ENCODE assay signal across 20 cellular contexts in genomic region chr4:7698586-7698985, GRCh38.
DNase-seq lines count a peak whose midpoint lies in the region; ATAC-seq and TF ChIP-seq lines count a peak whose summit lies in the region.
"Had no signal": no experiment of that assay in that cellular context is flagged by ENCODE, and none has a peak within 500 bp of the region (broad histone marks: within the 10 kb centered on the region; RNA-seq: fewer than 3 reads in every experiment).

No MANE protein-coding gene starts in this region.

- no peak overlapping the region for H3K4me3 ChIP-seq in fibroblast of the aortic adventitia (ENCODE audit: low read depth, low read length)
- no peak overlapping the region for H3K4me3 ChIP-seq in gastroesophageal sphincter
- H3K4me3 ChIP-seq: A549, esophagus squamous epithelium, lung, upper lobe of left lung had no signal

- H3K27ac ChIP-seq in RWPE1 (peak overlapping the region; percentile 59), gastroesophageal sphincter (peak overlapping the region in 2 of 4 donors; percentile 29 to 39)
- H3K27ac ChIP-seq: A549, esophagus squamous epithelium, upper lobe of left lung had no signal

- TF ChIP-seq EP300 in gastroesophageal sphincter (IDR thresholded peaks at IDR 0.05) = no peak

- no peak for ATAC-seq in activated naive CD8-positive, alpha-beta T cell treated with anti-CD3 and anti-CD28 coated beads, Interleukin-2, amount 10 ng/mL, durations not matched to agents 7 days and 5 days (ENCODE audit: low read depth)
- ATAC-seq in activated naive CD8-positive, alpha-beta T cell treated with anti-CD3 and anti-CD28 coated beads, Interleukin-2, amount 50 U/mL, for 24 hours = no peak
- ATAC-seq in sciatic nerve = peak; percentile 73
- ATAC-seq in GM19452 (IDR thresholded peaks at IDR 0.05; ENCODE audit: unreplicated experiment) = no peak
- no peak for ATAC-seq in gastroesophageal sphincter
- ATAC-seq: stimulated activated naive B cell treated with anti-CD40 and anti-IgM and Interleukin-4, amounts not matched to agents 10 μg/mL and 1 μg/mL and 100 μg/mL, for 72 hours had no signal

- intact Hi-C loops in sciatic nerve (cut with DNase I) = no loop called here

- WGBS in gastroesophageal sphincter (ENCODE audit: low coverage in 1 of 2), 2 donors = 49 to 67% methylated on average over 10 to 12 of the region's 12 CpGs

- H3K27me3 Mint-ChIP-seq in activated naive CD8-positive, alpha-beta T cell treated with anti-CD3 and anti-CD28 coated beads, Interleukin-2, amount 10 ng/mL, durations not matched to agents 7 days and 5 days = peaks cover 10% of the 10 kb centered on the region
- peaks cover 3% of the 10 kb centered on the region for H3K27me3 Mint-ChIP-seq in activated naive CD8-positive, alpha-beta T cell treated with anti-CD3 and anti-CD28 coated beads, Interleukin-2, amount 50 U/mL, for 24 hours
- H3K27me3 Mint-ChIP-seq: activated CD4-positive, alpha-beta T cell treated with anti-CD3 and anti-CD28 coated beads, Interleukin-2, amount 10 ng/mL, durations not matched to agents 24 days and 14 days had no signal

- no peaks in the 10 kb centered on the region for H3K36me3 Mint-ChIP-seq in activated naive CD8-positive, alpha-beta T cell treated with anti-CD3 and anti-CD28 coated beads, Interleukin-2, amount 10 ng/mL, durations not matched to agents 7 days and 5 days
- no peaks in the 10 kb centered on the region for H3K36me3 Mint-ChIP-seq in activated naive CD8-positive, alpha-beta T cell treated with anti-CD3 and anti-CD28 coated beads, Interleukin-2, amount 50 U/mL, for 24 hours (ENCODE audit: low read depth)
- H3K36me3 Mint-ChIP-seq: stimulated activated naive B cell treated with anti-CD40 and anti-IgM and Interleukin-4, amounts not matched to agents 10 μg/mL and 1 μg/mL and 100 μg/mL, for 72 hours had no signal

- no peak overlapping the region for H3K4me3 Mint-ChIP-seq in activated naive CD8-positive, alpha-beta T cell treated with anti-CD3 and anti-CD28 coated beads, Interleukin-2, amount 10 ng/mL, durations not matched to agents 7 days and 5 days
- no peak overlapping the region for H3K4me3 Mint-ChIP-seq in activated naive CD8-positive, alpha-beta T cell treated with anti-CD3 and anti-CD28 coated beads, Interleukin-2, amount 50 U/mL, for 24 hours
- H3K4me3 Mint-ChIP-seq: activated CD4-positive, alpha-beta T cell treated with anti-CD3 and anti-CD28 coated beads, Interleukin-2, amount 10 ng/mL, durations not matched to agents 24 days and 14 days; activated T-cell treated with anti-CD3 and anti-CD28 coated beads, Interleukin-2, amount 50 U/mL, for 24 hours; dendritic cell treated with granulocyte-macrophage colony-stimulating factor and Interleukin-4, amounts not matched to agents 40 ng/mL and 50 ng/mL, for 4 days; stimulated activated naive B cell treated with anti-CD40 and anti-IgM and Interleukin-4, amounts not matched to agents 10 μg/mL and 1 μg/mL and 100 μg/mL, for 72 hours had no signal

- no peak for DNase-seq in activated naive CD8-positive, alpha-beta T cell treated with anti-CD3 and anti-CD28 coated beads, Interleukin-2, amount 10 ng/mL, durations not matched to agents 7 days and 5 days
- DNase-seq in activated naive CD8-positive, alpha-beta T cell treated with anti-CD3 and anti-CD28 coated beads, Interleukin-2, amount 50 U/mL, for 24 hours = no peak
- DNase-seq in RWPE1 (ENCODE audit: low spot score) (no peak), fibroblast of the aortic adventitia (ENCODE audit: low read depth) (peak; percentile 30), sciatic nerve (ENCODE audit: low spot score) (no peak), SIG-M5 (lab: John Stamatoyannopoulos, UW) (no peak)
- DNase-seq: activated CD4-positive, alpha-beta T cell treated with anti-CD3 and anti-CD28 coated beads, Interleukin-2, amount 10 ng/mL, durations not matched to agents 24 days and 14 days; activated T-cell treated with anti-CD3 and anti-CD28 coated beads, Interleukin-2, amount 50 U/mL, for 24 hours; DMS153; esophagus squamous epithelium; NCI-H2081 treated with DMSO at 0.1 percent for 48 hours; RPMI8226; stimulated activated naive B cell treated with anti-CD40 and anti-IgM and Interleukin-4, amounts not matched to agents 10 μg/mL and 1 μg/mL and 100 μg/mL, for 72 hours; T-helper 9 cell had no signal

- POLR2A ChIA-PET in activated naive CD8-positive, alpha-beta T cell treated with anti-CD3 and anti-CD28 coated beads, Interleukin-2, amount 10 ng/mL, durations not matched to agents 7 days and 5 days (lab: Charles Lee) = no interaction called here
- POLR2A ChIA-PET in RWPE1 (lab: Yijun Ruan, JAX; ENCODE audit: low non-redundant PET) = no interaction called here

- H3K9me3 Mint-ChIP-seq in activated naive CD8-positive, alpha-beta T cell treated with anti-CD3 and anti-CD28 coated beads, Interleukin-2, amount 10 ng/mL, durations not matched to agents 7 days and 5 days = no peaks in the 10 kb centered on the region
- no peaks in the 10 kb centered on the region for H3K9me3 Mint-ChIP-seq in activated naive CD8-positive, alpha-beta T cell treated with anti-CD3 and anti-CD28 coated beads, Interleukin-2, amount 50 U/mL, for 24 hours
- H3K9me3 Mint-ChIP-seq: activated CD4-positive, alpha-beta T cell treated with anti-CD3 and anti-CD28 coated beads, Interleukin-2, amount 10 ng/mL, durations not matched to agents 24 days and 14 days; activated T-cell treated with anti-CD3 and anti-CD28 coated beads, Interleukin-2, amount 50 U/mL, for 24 hours; dendritic cell treated with granulocyte-macrophage colony-stimulating factor and Interleukin-4, amounts not matched to agents 40 ng/mL and 50 ng/mL, for 4 days had no signal

- peak overlapping the region; percentile 13 for H3K27ac Mint-ChIP-seq in activated naive CD8-positive, alpha-beta T cell treated with anti-CD3 and anti-CD28 coated beads, Interleukin-2, amount 10 ng/mL, durations not matched to agents 7 days and 5 days
- no peak overlapping the region for H3K27ac Mint-ChIP-seq in activated naive CD8-positive, alpha-beta T cell treated with anti-CD3 and anti-CD28 coated beads, Interleukin-2, amount 50 U/mL, for 24 hours
- H3K27ac Mint-ChIP-seq: activated CD4-positive, alpha-beta T cell treated with anti-CD3 and anti-CD28 coated beads, Interleukin-2, amount 10 ng/mL, durations not matched to agents 24 days and 14 days; activated T-cell treated with anti-CD3 and anti-CD28 coated beads, Interleukin-2, amount 50 U/mL, for 24 hours; dendritic cell treated with granulocyte-macrophage colony-stimulating factor and Interleukin-4, amounts not matched to agents 40 ng/mL and 50 ng/mL, for 4 days; stimulated activated naive B cell treated with anti-CD40 and anti-IgM and Interleukin-4, amounts not matched to agents 10 μg/mL and 1 μg/mL and 100 μg/mL, for 72 hours had no signal

- no peaks in the 10 kb centered on the region for H3K27me3 ChIP-seq in gastroesophageal sphincter
- H3K27me3 ChIP-seq: upper lobe of left lung had no signal

- H3K36me3 ChIP-seq in gastroesophageal sphincter = no peaks in the 10 kb centered on the region
- H3K36me3 ChIP-seq: esophagus squamous epithelium, upper lobe of left lung had no signal

- TF ChIP-seq POLR2A in gastroesophageal sphincter (IDR thresholded peaks at IDR 0.05) = no peak

- H3K4me1 ChIP-seq in gastroesophageal sphincter = no peaks in the 10 kb centered on the region
- H3K4me1 ChIP-seq: A549, upper lobe of left lung had no signal

- H3K9me3 ChIP-seq in gastroesophageal sphincter = no peaks in the 10 kb centered on the region
- H3K9me3 ChIP-seq: A549, esophagus squamous epithelium, upper lobe of left lung had no signal

- peaks cover 8% of the 10 kb centered on the region for H3K4me1 Mint-ChIP-seq in activated naive CD8-positive, alpha-beta T cell treated with anti-CD3 and anti-CD28 coated beads, Interleukin-2, amount 10 ng/mL, durations not matched to agents 7 days and 5 days
- no peaks in the 10 kb centered on the region for H3K4me1 Mint-ChIP-seq in activated naive CD8-positive, alpha-beta T cell treated with anti-CD3 and anti-CD28 coated beads, Interleukin-2, amount 50 U/mL, for 24 hours
- H3K4me1 Mint-ChIP-seq: activated CD4-positive, alpha-beta T cell treated with anti-CD3 and anti-CD28 coated beads, Interleukin-2, amount 10 ng/mL, durations not matched to agents 24 days and 14 days; stimulated activated naive B cell treated with anti-CD40 and anti-IgM and Interleukin-4, amounts not matched to agents 10 μg/mL and 1 μg/mL and 100 μg/mL, for 72 hours had no signal

- CTCF ChIA-PET in RWPE1 (lab: Yijun Ruan, JAX) = no interaction called here

- TF ChIP-seq CTCF in RWPE1 (conservative IDR thresholded peaks at IDR 0.05; ENCODE audit: low read depth) (no peak), fibroblast of the aortic adventitia (IDR thresholded peaks at IDR 0.05; ENCODE audit: insufficient read depth, low read length) (peak; percentile 41), gastroesophageal sphincter (IDR thresholded peaks at IDR 0.05) (no peak)
